In the genomic region with DNA sequence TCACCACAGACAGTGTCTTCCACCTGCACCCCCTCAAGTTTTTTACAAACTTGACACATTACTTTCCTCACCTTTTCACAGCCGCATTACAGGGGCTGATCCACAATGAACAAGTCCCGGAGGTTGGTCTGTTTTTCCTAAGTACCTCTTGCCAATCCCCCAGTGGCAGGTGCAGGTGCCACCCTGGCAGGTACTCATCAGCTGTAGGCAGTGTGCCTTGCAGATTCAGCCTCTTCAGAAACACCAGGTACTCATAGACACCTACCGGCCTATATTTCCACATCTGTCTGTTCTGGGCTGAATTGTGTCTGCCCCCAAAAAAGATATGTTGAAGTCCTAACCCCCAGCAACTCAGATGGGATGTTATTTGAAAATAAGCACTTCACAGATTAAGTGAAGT, we compare ENCODE assay signal across 32 cellular contexts.
DNase-seq lines count a peak whose midpoint lies in the region; ATAC-seq and TF ChIP-seq lines count a peak whose summit lies in the region.
"Had no signal": no experiment of that assay in that cellular context is flagged by ENCODE, and none has a peak within 500 bp of the region (broad histone marks: within the 10 kb centered on the region; RNA-seq: fewer than 3 reads in every experiment).

No MANE protein-coding gene starts in this region.

- peaks cover 7% of the 10 kb centered on the region for H3K9me3 Mint-ChIP-seq in endodermal cell
- H3K9me3 Mint-ChIP-seq: activated naive CD4-positive, alpha-beta T cell treated with anti-CD3 and anti-CD28 coated beads, Interleukin-2, amount 50 U/mL, for 24 hours; activated T-helper 2 cell treated with anti-CD3 and anti-CD28 coated beads, Interferon-gamma antibody, Interleukin-2, Interleukin-4, amounts not matched to agents 10 μg/mL and 5 μg/mL and 100 μg/mL, durations not matched to agents 14 hours and 24 hours and 36 hours; CD4-positive, alpha-beta memory T cell; mesothelial cell of epicardium; naive B cell had no signal

- no peaks in the 10 kb centered on the region for H3K79me1 ChIP-seq in mesendoderm (ENCODE audit: low read length)

- H3K27me3 ChIP-seq in endodermal cell (ENCODE audit: control insufficient read depth, insufficient read depth, low read length, poor library complexity, severe bottlenecking) (no peaks in the 10 kb centered on the region), mesendoderm (ENCODE audit: insufficient read depth, low read length, poor library complexity) (no peaks in the 10 kb centered on the region), gastroesophageal sphincter (no peaks in the 10 kb centered on the region)
- H3K27me3 ChIP-seq: brain microvascular endothelial cell, SJCRH30, stomach, thyroid gland had no signal

- H3K56ac ChIP-seq in mesendoderm (ENCODE audit: low read length), result no peak overlapping the region

- H3K4me2 ChIP-seq in mesendoderm (ENCODE audit: low read length), result no peak overlapping the region

- H3K4me3 ChIP-seq in endodermal cell (ENCODE audit: low read length) (no peak overlapping the region), mesendoderm (ENCODE audit: low read length) (no peak overlapping the region), gastroesophageal sphincter (no peak overlapping the region)
- H3K4me3 ChIP-seq: prostate gland, SJCRH30, stomach, thyroid gland had no signal

- no peak overlapping the region for H3K23ac ChIP-seq in mesendoderm (ENCODE audit: low read length)

- peak; percentile 47 for TF ChIP-seq CTCF in endodermal cell (conservative IDR thresholded peaks at IDR 0.05)
- no peak for TF ChIP-seq CTCF in gastroesophageal sphincter (IDR thresholded peaks at IDR 0.05)

- H3K27ac Mint-ChIP-seq in endodermal cell, result no peak overlapping the region
- H3K27ac Mint-ChIP-seq: activated naive CD4-positive, alpha-beta T cell treated with anti-CD3 and anti-CD28 coated beads, Interleukin-2, amount 50 U/mL, for 24 hours; activated T-helper 2 cell treated with anti-CD3 and anti-CD28 coated beads, Interferon-gamma antibody, Interleukin-2, Interleukin-4, amounts not matched to agents 10 μg/mL and 5 μg/mL and 100 μg/mL, durations not matched to agents 14 hours and 24 hours and 36 hours; B cell; CD4-positive, alpha-beta memory T cell; mesothelial cell of epicardium; naive B cell had no signal

- no peak overlapping the region for H4K8ac ChIP-seq in mesendoderm (ENCODE audit: low read depth, low read length)

- H2BK15ac ChIP-seq in mesendoderm (replicated peaks; ENCODE audit: low read depth), result no peak overlapping the region

- DNase-seq in DMS53 (lab: John Stamatoyannopoulos, UW) (peak; percentile 71), NCI-H2029 (lab: John Stamatoyannopoulos, UW) (peak; percentile 78), NCI-H510A (lab: John Stamatoyannopoulos, UW) (peak; percentile 63), endodermal cell (no peak), NOMO-1 (lab: John Stamatoyannopoulos, UW; ENCODE audit: unreplicated experiment in 2 of 2) (no peak), mesendoderm (no peak), activated gamma-delta T cell (lab: John Stamatoyannopoulos, UW) (no peak)
- DNase-seq: ACHN; activated CD4-positive, alpha-beta T cell treated with anti-CD3 and anti-CD28 coated beads for 48 hours; activated T-cell treated with anti-CD3 and anti-CD28 coated beads for 4 hours; amniotic stem cell; brain microvascular endothelial cell; CD4-positive, alpha-beta memory T cell; foreskin melanocyte; GDM1; HCEC 1CT; Kasumi-1; kidney glomerular epithelial cell; naive B cell; NCI-H524 treated with DMSO at 0.1 percent for 48 hours; SJCRH30; stomach; SW 1271; T-helper 9 cell; thyroid gland had no signal

- H3K79me2 ChIP-seq in mesendoderm (ENCODE audit: control insufficient read depth, insufficient read depth, low read length), result no peaks in the 10 kb centered on the region

- no peak overlapping the region for H4K5ac ChIP-seq in mesendoderm (ENCODE audit: low read length)

- TF ChIP-seq EP300 in gastroesophageal sphincter (IDR thresholded peaks at IDR 0.05), result no peak

- H3K4me1 ChIP-seq in endodermal cell (ENCODE audit: control insufficient read depth, insufficient read depth, low read length), result no peaks in the 10 kb centered on the region
- H3K4me1 ChIP-seq in mesendoderm (ENCODE audit: control insufficient read depth, low read depth, low read length), result no peaks in the 10 kb centered on the region
- H3K4me1 ChIP-seq in gastroesophageal sphincter, result no peaks in the 10 kb centered on the region
- H3K4me1 ChIP-seq: prostate gland, SJCRH30, stomach, thyroid gland had no signal

- H3K9ac ChIP-seq in endodermal cell (ENCODE audit: extremely low read depth, low read length, poor library complexity, severe bottlenecking), result no peak overlapping the region
- no peak overlapping the region for H3K9ac ChIP-seq in mesendoderm (ENCODE audit: low read length)

- H3K18ac ChIP-seq in mesendoderm (ENCODE audit: low read length), result no peak overlapping the region

- no peak for ATAC-seq in gastroesophageal sphincter
- ATAC-seq: sciatic nerve had no signal

- H3K27me3 Mint-ChIP-seq in endodermal cell (ENCODE audit: insufficient read depth), result no peaks in the 10 kb centered on the region
- H3K27me3 Mint-ChIP-seq: activated naive CD4-positive, alpha-beta T cell treated with anti-CD3 and anti-CD28 coated beads, Interleukin-2, amount 50 U/mL, for 24 hours had no signal

- H3K4me3 Mint-ChIP-seq in endodermal cell, result no peak overlapping the region
- H3K4me3 Mint-ChIP-seq: activated naive CD4-positive, alpha-beta T cell treated with anti-CD3 and anti-CD28 coated beads, Interleukin-2, amount 50 U/mL, for 24 hours; B cell; CD4-positive, alpha-beta memory T cell; mesothelial cell of epicardium; naive B cell had no signal

- H2BK5ac ChIP-seq in mesendoderm (ENCODE audit: low read length), result no peak overlapping the region

- 87 to 91% methylated on average over 3 of the region's 3 CpGs for WGBS in endodermal cell (ENCODE audit: insufficient coverage in 1 of 2, insufficient read length in 1 of 2), 2 experiments
- WGBS in mesendoderm (ENCODE audit: extremely low coverage, insufficient coverage, low lambda C conversion rate), result no CpG with 5 or more reads among the region's 3 CpGs
- WGBS in gastroesophageal sphincter (ENCODE audit: low coverage in 1 of 2), 2 donors, result 80 to 88% methylated on average over 2 to 3 of the region's 3 CpGs

- no peak overlapping the region for H3K4ac ChIP-seq in mesendoderm (ENCODE audit: low read depth, low read length)

- H3K9me3 ChIP-seq in endodermal cell (ENCODE audit: control insufficient read depth, low read length), result peaks cover 3% of the 10 kb centered on the region
- H3K9me3 ChIP-seq in gastroesophageal sphincter, result no peaks in the 10 kb centered on the region
- H3K9me3 ChIP-seq: prostate gland, SJCRH30, stomach, thyroid gland had no signal

- H3K36me3 Mint-ChIP-seq in endodermal cell (ENCODE audit: low read depth), result no peaks in the 10 kb centered on the region
- H3K36me3 Mint-ChIP-seq: activated naive CD4-positive, alpha-beta T cell treated with anti-CD3 and anti-CD28 coated beads, Interleukin-2, amount 50 U/mL, for 24 hours; CD4-positive, alpha-beta memory T cell; mesothelial cell of epicardium; naive B cell had no signal

- no peak for TF ChIP-seq POLR2A in gastroesophageal sphincter (IDR thresholded peaks at IDR 0.05)

- H3K36me3 ChIP-seq in endodermal cell (ENCODE audit: control insufficient read depth, insufficient read depth, low read length), result no peaks in the 10 kb centered on the region
- no peaks in the 10 kb centered on the region for H3K36me3 ChIP-seq in mesendoderm (ENCODE audit: control insufficient read depth, insufficient read depth, low read length)
- H3K36me3 ChIP-seq in gastroesophageal sphincter, result no peaks in the 10 kb centered on the region
- H3K36me3 ChIP-seq: brain microvascular endothelial cell, prostate gland, SJCRH30, stomach, thyroid gland had no signal

- H2BK120ac ChIP-seq in mesendoderm (ENCODE audit: low read depth, low read length), result no peak overlapping the region

- no peaks in the 10 kb centered on the region for H3K4me1 Mint-ChIP-seq in endodermal cell
- H3K4me1 Mint-ChIP-seq: activated naive CD4-positive, alpha-beta T cell treated with anti-CD3 and anti-CD28 coated beads, Interleukin-2, amount 50 U/mL, for 24 hours; B cell; mesothelial cell of epicardium; naive B cell had no signal

- H2AK5ac ChIP-seq in mesendoderm (ENCODE audit: low read length), result no peak overlapping the region

- H3K27ac ChIP-seq in endodermal cell (ENCODE audit: low read depth, low read length) (no peak overlapping the region), mesendoderm (ENCODE audit: low read depth, low read length) (no peak overlapping the region), gastroesophageal sphincter (no peak overlapping the region)
- H3K27ac ChIP-seq: brain microvascular endothelial cell, prostate gland, SJCRH30, stomach, thyroid gland had no signal

Comparison
In these comparisons a context has a peak if more than half of its experiments do, and no peak if none do; other contexts are left out.
1. DNase-seq: peak in DMS53 (single experiment), NCI-H2029 (single experiment) and NCI-H510A (single experiment); none in endodermal cell (single experiment), NOMO-1 (0 of 2), mesendoderm (single experiment) and activated gamma-delta T cell (single experiment).